ENCODE assay signal across 14 cellular contexts in the genomic region with DNA sequence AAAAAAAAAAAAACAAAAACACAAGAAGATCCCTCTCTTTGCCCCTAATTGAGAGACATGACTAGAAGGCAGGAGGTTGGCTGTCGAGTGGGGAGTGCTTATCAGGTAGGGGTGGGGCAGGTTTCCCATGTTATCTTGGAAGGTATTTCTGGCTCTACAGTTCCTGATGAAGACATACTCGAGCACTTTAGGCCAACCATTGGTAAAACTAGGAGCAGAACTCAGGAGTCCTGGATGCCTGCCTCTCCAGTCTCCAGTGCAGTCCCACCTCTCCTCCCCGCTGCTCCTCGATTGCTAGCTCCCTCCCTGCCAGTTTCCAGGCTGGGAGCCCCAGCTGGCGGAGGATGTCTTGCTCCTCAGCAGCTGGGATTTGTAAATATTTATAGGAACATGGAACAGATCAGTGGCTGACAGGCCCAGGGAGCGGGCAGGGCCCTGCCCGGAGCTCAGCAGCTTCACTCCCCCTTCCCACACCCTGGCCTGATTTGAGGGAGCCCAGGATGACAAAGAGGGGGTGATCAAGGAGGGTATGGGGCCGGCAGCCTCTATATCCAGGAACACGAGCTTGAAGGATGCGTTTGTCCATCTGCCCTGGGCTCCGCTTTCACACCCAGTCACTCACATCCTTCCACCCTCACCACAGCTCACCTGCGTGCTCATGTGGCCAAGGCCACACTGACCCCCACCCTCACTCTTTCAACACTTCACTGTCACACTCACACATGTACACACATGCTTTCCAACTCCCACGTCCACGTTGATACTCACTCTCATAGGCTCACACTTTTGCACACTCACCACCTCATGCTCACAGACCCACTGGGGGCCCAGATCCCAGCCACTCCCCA. TPM values are rescaled to one million over a fixed set of nuclear protein-coding genes. Genes with fewer than 3 reads are reported as not detected.
DNase-seq lines count a peak whose midpoint lies in the region; ATAC-seq and TF ChIP-seq lines count a peak whose summit lies in the region.
"Had no signal": no experiment of that assay in that cellular context is flagged by ENCODE, and none has a peak within 500 bp of the region (broad histone marks: within the 10 kb centered on the region; RNA-seq: fewer than 3 reads in every experiment).

No MANE protein-coding gene starts in this region.

- H4K20me1 ChIP-seq in hepatocyte (ENCODE audit: insufficient read depth, poor library complexity, severe bottlenecking) = no peaks in the 10 kb centered on the region

- H3K9ac ChIP-seq in stomach smooth muscle (ENCODE audit: low read length in 2 of 2) = peak overlapping the region; percentile 6 to 8

- H3K27ac ChIP-seq in hepatocyte (peak overlapping the region; percentile 54), stomach smooth muscle (ENCODE audit: low read length) (peak overlapping the region; percentile 87)
- H3K27ac ChIP-seq: HL-60 had no signal

- whole genome bisulfite sequencing in hepatocyte (ENCODE audit: low lambda C conversion rate, missing lambda C conversion rate) = 37% methylated on average over 14 of the region's 14 CpGs

- no peak overlapping the region for H2AFZ ChIP-seq in hepatocyte

- no peak overlapping the region for H3K4me3 ChIP-seq in hepatocyte
- peak overlapping the region in 1 of 2 donors; percentile 8 for H3K4me3 ChIP-seq in stomach smooth muscle (ENCODE audit: low read length in 2 of 2)
- H3K4me3 ChIP-seq: uterus had no signal

- no peaks in the 10 kb centered on the region for H3K79me2 ChIP-seq in hepatocyte

- no peaks in the 10 kb centered on the region for H3K9me2 ChIP-seq in hepatocyte (replicated peaks; ENCODE audit: insufficient read depth)

- H3K9me3 ChIP-seq in hepatocyte (ENCODE audit: low read depth) (no peaks in the 10 kb centered on the region), stomach smooth muscle (ENCODE audit: control insufficient read depth in 2 of 2, low read length in 2 of 2) (no peaks in the 10 kb centered on the region)
- H3K9me3 ChIP-seq: uterus had no signal

- peaks cover 60% of the 10 kb centered on the region for H3K4me1 Mint-ChIP-seq in brain
- H3K4me1 Mint-ChIP-seq: naive thymus-derived CD4-positive, alpha-beta T cell had no signal

- ATAC-seq in GM18873 (IDR thresholded peaks at IDR 0.05; ENCODE audit: low FRiP score, unreplicated experiment) = no peak
- ATAC-seq: naive thymus-derived CD4-positive, alpha-beta T cell had no signal

- H3K9me3 Mint-ChIP-seq in brain = peaks cover 0 to 4% (median 0%) of the 10 kb centered on the region in 5 experiments

- H3K4me1 ChIP-seq in hepatocyte (ENCODE audit: insufficient read depth) (peaks cover 44% of the 10 kb centered on the region), stomach smooth muscle (ENCODE audit: control insufficient read depth, insufficient read depth, low read length) (peaks cover 66% of the 10 kb centered on the region)

- peak overlapping the region in 4 of 5 experiments; percentile 14 to 38 (median 30) for H3K4me3 Mint-ChIP-seq in brain
- H3K4me3 Mint-ChIP-seq: naive thymus-derived CD4-positive, alpha-beta T cell had no signal

- no peaks in the 10 kb centered on the region for H3K36me3 Mint-ChIP-seq in brain
- H3K36me3 Mint-ChIP-seq: naive thymus-derived CD4-positive, alpha-beta T cell had no signal

- H3K27ac Mint-ChIP-seq in brain = peak overlapping the region; percentile 0 to 91 (median 73)

- TF ChIP-seq CTCF in brain (conservative IDR thresholded peaks at IDR 0.05) (no peak), hepatocyte (IDR thresholded peaks at IDR 0.05; ENCODE audit: poor library complexity) (no peak)

- peak overlapping the region; percentile 31 for H3K4me2 ChIP-seq in hepatocyte

- peaks cover 21% of the 10 kb centered on the region for H3K27me3 ChIP-seq in hepatocyte
- H3K27me3 ChIP-seq in stomach smooth muscle (ENCODE audit: control insufficient read depth in 1 of 2, insufficient read depth in 2 of 2, low read length in 2 of 2) = no peaks in the 10 kb centered on the region
- H3K27me3 ChIP-seq: uterus had no signal

- peak; percentile 57 for DNase-seq in NCI-H510A treated with DMSO at 0.1 percent for 48 hours (lab: John Stamatoyannopoulos, UW)
- no peak for DNase-seq in NCI-H510A (lab: John Stamatoyannopoulos, UW)
- DNase-seq in hepatocyte (ENCODE audit: low spot score) = peak; percentile 63
- DNase-seq in activated naive CD4-positive, alpha-beta T cell treated with Interleukin-2 at 50 U/mL for 16 hours = no peak
- no peak for DNase-seq in islet precursor cell
- DNase-seq: activated CD4-positive, CD25-positive, alpha-beta regulatory T cell; activated T-cell treated with anti-CD3 and anti-CD28 coated beads, Interleukin-2, amount 50 U/mL, for 1 hour; DMS153; naive thymus-derived CD4-positive, alpha-beta T cell had no signal

- peaks cover 16% of the 10 kb centered on the region for H3K27me3 Mint-ChIP-seq in brain

- H3K36me3 ChIP-seq in hepatocyte (replicated peaks; ENCODE audit: insufficient read depth, low read depth) = no peaks in the 10 kb centered on the region
- no peaks in the 10 kb centered on the region for H3K36me3 ChIP-seq in stomach smooth muscle (ENCODE audit: control insufficient read depth in 2 of 2, insufficient read depth in 2 of 2, low read length in 2 of 2)
- H3K36me3 ChIP-seq: uterus had no signal

RNA-seq across cellular contexts. Expression of a gene that starts 11.5 kb away (rescaled TPM):
- 47.6 TPM for polyA plus RNA-seq in brain (ENCODE audit: insufficient read depth, low read depth, low replicate concordance)
- 12.8 and 15.1 TPM in 2 replicates for total RNA-seq in hepatocyte
- polyA plus RNA-seq in hepatocyte = 54.9 and 68.3 TPM in 2 replicates
- polyA plus RNA-seq: naive thymus-derived CD4-positive, alpha-beta T cell had no signal

RNA-seq across cellular contexts. Expression of a gene that starts 32.1 kb away (rescaled TPM):
- polyA plus RNA-seq in brain (ENCODE audit: insufficient read depth, low read depth, low replicate concordance) = 10.9 TPM
- total RNA-seq in hepatocyte = 1.8 and 2.1 TPM in 2 replicates
- 4.3 and 5.0 TPM in 2 replicates for polyA plus RNA-seq in hepatocyte
- polyA plus RNA-seq: naive thymus-derived CD4-positive, alpha-beta T cell had no signal

Comparison
In these comparisons a context has a peak if more than half of its experiments do, and no peak if none do; other contexts are left out.
1. DNase-seq: peak in NCI-H510A treated with DMSO at 0.1 percent for 48 hours (single experiment) and hepatocyte (single experiment); none in NCI-H510A (single experiment), activated naive CD4-positive, alpha-beta T cell treated with Interleukin-2 at 50 U/mL for 16 hours (single experiment) and islet precursor cell (single experiment).